Comparison of ENCODE assay signal across 11 cellular contexts in genomic region chr9:88390371-88390990, GRCh38. TPM values are rescaled to one million over a fixed set of nuclear protein-coding genes. Genes with fewer than 3 reads are reported as not detected.
DNase-seq lines count a peak whose midpoint lies in the region; ATAC-seq, FAIRE-seq and TF ChIP-seq lines count a peak whose summit lies in the region.
"Had no signal": no experiment of that assay in that cellular context is flagged by ENCODE, and none has a peak within 500 bp of the region (broad histone marks: within the 10 kb centered on the region; RNA-seq: fewer than 3 reads in every experiment).

No MANE protein-coding gene starts in this region.

- SMC1A ChIA-PET in GM12878 (lab: Charles Lee; ENCODE audit: uncharacterized antibody, unreplicated experiment), result interaction anchor here (0.9 to 1.1 kb wide), 3 partner anchors 43 to 97 kb away, joined by 3 to 4 read pairs (median 4); no protein-coding TSS in a partner anchor

- no peak for FAIRE-seq in GM12878 (lab: Jason Lieb, UNC)

- H3K4me2 ChIP-seq in GM12878 (ENCODE audit: control insufficient read depth, insufficient read depth) (peak overlapping the region; percentile 77), mesenchymal stem cell (ENCODE audit: low read length, poor library complexity, severe bottlenecking) (peak overlapping the region; percentile 44)

- no peak overlapping the region for H2BK120ac ChIP-seq in mesenchymal stem cell (ENCODE audit: low read depth, low read length)

- DNase-seq in AG08395 (ENCODE audit: low spot score) (peak; percentile 36), HCEC 1CT (peak; percentile 26), GM12878 (ENCODE audit: low read depth, low spot score) (no peak), mesenchymal stem cell (no peak), posterior cingulate gyrus (no peak), SJCRH30 (no peak)
- DNase-seq: body of pancreas, head of caudate nucleus had no signal

- CTCF ChIA-PET in GM12878 (lab: Yijun Ruan, JAX), result no interaction called here

- WGBS in GM12878 (ENCODE audit: insufficient coverage, insufficient replicate concordance, low lambda C conversion rate, missing lambda C conversion rate), result 75% methylated on average over 3 of the region's 3 CpGs
- 100% methylated on average over 1 of the region's 3 CpGs for WGBS in mesenchymal stem cell

- no peak overlapping the region for H4K91ac ChIP-seq in mesenchymal stem cell (ENCODE audit: low read length)

- H2AFZ ChIP-seq in GM12878 (ENCODE audit: control insufficient read depth, low read depth, low read length) (no peak overlapping the region), mesenchymal stem cell (ENCODE audit: low read depth, low read length) (no peak overlapping the region)
- H2AFZ ChIP-seq: parathyroid adenoma had no signal

- H3K4me3 ChIP-seq in GM12878 (no peak overlapping the region), mesenchymal stem cell (ENCODE audit: insufficient read depth in 1 of 2, low read depth in 1 of 2, low read length in 2 of 2) (peak overlapping the region in 1 of 2 experiments; percentile 83), SJCRH30 (no peak overlapping the region)
- H3K4me3 ChIP-seq: body of pancreas had no signal

- H3K9me3 ChIP-seq in GM12878 (replicated peaks; ENCODE audit: control insufficient read depth, insufficient read depth, low read length) (no peaks in the 10 kb centered on the region), mesenchymal stem cell (ENCODE audit: control insufficient read depth, low read length) (no peaks in the 10 kb centered on the region), SJCRH30 (replicated peaks) (no peaks in the 10 kb centered on the region)
- H3K9me3 ChIP-seq: body of pancreas had no signal

- H2BK5ac ChIP-seq in mesenchymal stem cell (ENCODE audit: low read depth, low read length, poor library complexity, severe bottlenecking), result no peak overlapping the region

- H3K27me3 ChIP-seq in GM12878 (replicated peaks in 1 of 2; ENCODE audit: control insufficient read depth in 2 of 2, insufficient read depth in 2 of 2, low read length in 1 of 2) (no peaks in the 10 kb centered on the region), mesenchymal stem cell (ENCODE audit: control insufficient read depth in 1 of 2, insufficient read depth in 1 of 2, low read length in 2 of 2) (no peaks in the 10 kb centered on the region), SJCRH30 (no peaks in the 10 kb centered on the region)
- H3K27me3 ChIP-seq: body of pancreas had no signal

- RAD21 ChIA-PET in GM12878 (lab: Charles Lee; ENCODE audit: unreplicated experiment), result no interaction called here

- H3K4me1 ChIP-seq in GM12878 (ENCODE audit: control insufficient read depth, insufficient read depth, low read length) (peaks cover 25% of the 10 kb centered on the region), mesenchymal stem cell (ENCODE audit: control insufficient read depth, insufficient read depth, low read depth, low read length) (peaks cover 9% of the 10 kb centered on the region), SJCRH30 (peaks cover 6% of the 10 kb centered on the region)
- H3K4me1 ChIP-seq: parathyroid adenoma had no signal

- H4K20me1 ChIP-seq in GM12878 (ENCODE audit: control insufficient read depth, insufficient read depth), result no peaks in the 10 kb centered on the region

- POLR2A ChIA-PET in GM12878 (lab: Charles Lee), result interaction anchor here (0.6 kb wide), 1 partner anchor 98 kb away, joined by 5 read pairs; no protein-coding TSS in a partner anchor

- BruUV-seq in GM12878 (replicated peaks; lab: Mats Ljungman, UMichigan), result no TSS peak

- no peak overlapping the region for H4K8ac ChIP-seq in mesenchymal stem cell (ENCODE audit: low read length)

- H3K4ac ChIP-seq in mesenchymal stem cell (ENCODE audit: low read depth in 1 of 2, low read length in 2 of 2), result no peak overlapping the region

- no peak overlapping the region for H2BK15ac ChIP-seq in mesenchymal stem cell (ENCODE audit: low read depth, poor library complexity, severe bottlenecking)

- H3K79me2 ChIP-seq in GM12878 (ENCODE audit: control insufficient read depth, insufficient read depth, low read length), result peaks cover 11% of the 10 kb centered on the region

- TF ChIP-seq POLR2A in GM12878 (IDR thresholded peaks at IDR 0.05; ENCODE audit: low read depth, low read length), result no peak

- intact Hi-C loops in GM12878 (cut with micrococcal nuclease; ENCODE audit: unreplicated experiment) (no loop called here), posterior cingulate gyrus (cut with DNase I) (no loop called here)

- H3K36me3 ChIP-seq in GM12878 (ENCODE audit: control insufficient read depth in 2 of 2, insufficient read depth in 2 of 2, low read length in 1 of 2) (no peaks in the 10 kb centered on the region; a peak in 1 of 4 replicates), mesenchymal stem cell (ENCODE audit: control insufficient read depth in 1 of 2, insufficient read depth in 2 of 2, low read depth in 1 of 2, low read length in 2 of 2) (no peaks in the 10 kb centered on the region), SJCRH30 (peaks cover 19% of the 10 kb centered on the region; the same call in 1 of the 2 replicates)

- H3K27ac ChIP-seq in GM12878 (ENCODE audit: control insufficient read depth, insufficient read depth), result no peak overlapping the region
- H3K27ac ChIP-seq in mesenchymal stem cell (ENCODE audit: low read length, poor library complexity, severe bottlenecking), result no peak overlapping the region
- H3K27ac ChIP-seq in SJCRH30, result no peak overlapping the region

- no peak overlapping the region for H3K18ac ChIP-seq in mesenchymal stem cell (ENCODE audit: low read depth in 1 of 2, low read length in 2 of 2)

- H3K23ac ChIP-seq in mesenchymal stem cell (ENCODE audit: low read length in 2 of 2), result no peak overlapping the region

- H3K79me1 ChIP-seq in mesenchymal stem cell (replicated peaks; ENCODE audit: low read length, poor library complexity, severe bottlenecking), result peaks cover 12% of the 10 kb centered on the region

- H2BK12ac ChIP-seq in mesenchymal stem cell (ENCODE audit: low read length in 2 of 2), result no peak overlapping the region

- TF ChIP-seq CTCF in GM12878 (IDR thresholded peaks at IDR 0.05 in 2 of 3, conservative IDR thresholded peaks at IDR 0.05 in 1 of 3; ENCODE audit: control insufficient read depth in 2 of 3, extremely low read depth in 1 of 3, insufficient read depth in 1 of 3, low read depth in 3 of 3, low read length in 3 of 3), result no peak

- no peak overlapping the region for H3K9ac ChIP-seq in GM12878 (ENCODE audit: control insufficient read depth, insufficient read depth, low read length)
- H3K9ac ChIP-seq in mesenchymal stem cell (ENCODE audit: low read length), result peak overlapping the region; percentile 91
- H3K9ac ChIP-seq: parathyroid adenoma had no signal

- H3K14ac ChIP-seq in mesenchymal stem cell (ENCODE audit: low read length in 2 of 2), result no peak overlapping the region

- no peak for TF ChIP-seq EP300 in GM12878 (IDR thresholded peaks at IDR 0.05; ENCODE audit: borderline replicate concordance in 1 of 2, control insufficient read depth in 1 of 2, low read depth in 2 of 2, low read length in 2 of 2)

- in situ Hi-C loops in GM12878 (cut with MboI), result no loop called here

- no peak overlapping the region for H2AK5ac ChIP-seq in mesenchymal stem cell (ENCODE audit: low read length, severe bottlenecking)

- TF ChIP-seq RAD21 in GM12878 (IDR thresholded peaks at IDR 0.05; ENCODE audit: insufficient read depth, low read depth, low read length), result no peak

- ATAC-seq in GM12878 (no peak), HG02981 (IDR thresholded peaks at IDR 0.05; ENCODE audit: unreplicated experiment) (no peak), GM19395 (IDR thresholded peaks at IDR 0.05; ENCODE audit: unreplicated experiment) (no peak)
- ATAC-seq: body of pancreas had no signal

TF ChIP-seq in GM12878, 131 proteins besides CTCF, POLR2A, EP300 and RAD21:
- TF ChIP-seq SIX5 (IDR thresholded peaks at IDR 0.05; ENCODE audit: low read depth, low read length, severe bottlenecking) (no peak), ZBED1 (IDR thresholded peaks at IDR 0.05; ENCODE audit: borderline replicate concordance) (no peak), CHD4 (IDR thresholded peaks at IDR 0.05) (no peak), PKNOX1 (IDR thresholded peaks at IDR 0.05) (no peak)

RNA-seq across cellular contexts. Expression of gene SPIN1, which starts 2.2 kb away (rescaled TPM):
- 23.5 and 24.9 TPM in 2 replicates for total RNA-seq in GM12878 (2013; cell fraction: nucleolus; rRNA removed)
- total RNA-seq in GM12878 (2014; rRNA removed), result 16.0 and 19.1 TPM in 2 replicates
- total RNA-seq in GM12878 (2014; rRNA removed; fragmentation: Illumina TruSeq; extraction: Trizol), result 17.0 TPM in 2 replicates
- total RNA-seq in GM12878 (2021), result 20.8 and 22.7 TPM in 2 replicates
- polyA plus RNA-seq in GM12878 (2011; ENCODE audit: low read depth), result 8.3 TPM
- 30.3 and 35.1 TPM in 2 replicates for polyA plus RNA-seq in GM12878 (2011; rRNA removed)
- polyA plus RNA-seq in GM12878 (2011; cell fraction: cytosol; rRNA removed), result 15.0 and 16.4 TPM in 2 replicates
- 17.2 and 22.3 TPM in 2 replicates for polyA plus RNA-seq in GM12878 (2011; cell fraction: nucleus; rRNA removed)
- polyA plus RNA-seq in GM12878 (2012), result 9.8 and 9.9 TPM in 2 replicates
- polyA plus RNA-seq in GM12878 (2014; fragmentation: Illumina TruSeq; extraction: Trizol), result 24.7 and 25.2 TPM in 2 replicates
- polyA plus RNA-seq in GM12878 (2014; fragmentation: Nextera tagmentation; extraction: Ambion mirVana), result 1 to 10 TPM; 6.6 to 8.1 TPM
- 15.1 and 17.1 TPM in 2 replicates for polyA plus RNA-seq in GM12878 (2014; rRNA removed)
- 10 to 100 TPM; 16.3 to 18.2 TPM for polyA plus RNA-seq in GM12878 (2016; fragmentation: Nextera tagmentation; extraction: Ambion mirVana)
- polyA minus RNA-seq in GM12878 (2011; rRNA and poly(A)+ RNA removed), result 24.3 and 50.2 TPM in 2 replicates
- 8.1 and 9.6 TPM in 2 replicates for polyA minus RNA-seq in GM12878 (2011; cell fraction: cytosol; rRNA and poly(A)+ RNA removed)
- 6.8 and 8.0 TPM in 2 replicates for polyA minus RNA-seq in GM12878 (2011; cell fraction: nucleus; rRNA and poly(A)+ RNA removed)
- polyA plus RNA-seq in mesenchymal stem cell (2013, experiment 1 of 2), result 51.2 TPM
- 54.0 TPM for polyA plus RNA-seq in mesenchymal stem cell (2013, experiment 2 of 2)
- total RNA-seq in SJCRH30 (2014; rRNA removed; shearing (Covaris generic)), result 79.9 and 82.5 TPM in 2 replicates

Comparison
In these comparisons a context has a peak if more than half of its experiments do, and no peak if none do; other contexts are left out.
1. DNase-seq: peak in AG08395 (single experiment) and HCEC 1CT (single experiment); none in GM12878 (single experiment), mesenchymal stem cell (single experiment), posterior cingulate gyrus (0 of 10) and SJCRH30 (0 of 2).